In genomic region chr22:38146166-38146565, GRCh38 we compare ENCODE assay signal across 2 cellular contexts. TPM values are rescaled to one million over a fixed set of nuclear protein-coding genes. Genes with fewer than 3 reads are reported as not detected.
"Had no signal": no experiment of that assay in that cellular context is flagged by ENCODE, and none has a peak within 500 bp of the region (broad histone marks: within the 10 kb centered on the region; RNA-seq: fewer than 3 reads in every experiment).

No MANE protein-coding gene starts in this region.

RNA-seq across cellular contexts. Expression of gene BAIAP2L2, which starts 35.7 kb away (rescaled TPM):
- total RNA-seq: dermis microvascular lymphatic vessel endothelial cell, urinary bladder had no signal
